Comparison of ENCODE assay signal across 15 cellular contexts in the genomic region with DNA sequence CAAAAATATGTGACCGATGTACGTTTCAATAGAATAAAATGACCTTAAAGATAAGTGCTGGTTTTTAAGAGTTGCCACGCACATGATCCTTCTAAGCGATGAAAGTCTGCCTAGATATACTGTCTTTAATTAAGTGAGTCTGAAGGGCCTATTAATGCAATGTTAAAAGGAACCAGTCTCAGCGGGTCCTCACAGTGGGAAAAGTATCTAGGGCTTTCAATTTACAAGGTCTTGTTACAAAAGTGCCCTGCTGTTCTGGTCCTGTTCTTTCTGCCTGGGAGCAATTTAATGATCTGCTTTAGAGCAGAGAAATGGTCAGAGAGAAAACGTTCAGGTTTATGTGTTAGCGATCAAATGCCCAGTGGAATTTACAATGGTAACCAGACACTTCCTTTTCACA.
A peak's percentile ranks its signal among the peaks of the same experiment; 100 is the strongest.
DNase-seq lines count a peak whose midpoint lies in the region; ATAC-seq lines count a peak whose summit lies in the region.
"Had no signal": no experiment of that assay in that cellular context is flagged by ENCODE, and none has a peak within 500 bp of the region (broad histone marks: within the 10 kb centered on the region; RNA-seq: fewer than 3 reads in every experiment).

No MANE protein-coding gene starts in this region.

- ATAC-seq in HG02763 (IDR thresholded peaks at IDR 0.05; ENCODE audit: unreplicated experiment) (no peak), HG03280 (IDR thresholded peaks at IDR 0.05; ENCODE audit: unreplicated experiment) (no peak), GM19351 (IDR thresholded peaks at IDR 0.05; ENCODE audit: unreplicated experiment) (no peak)
- ATAC-seq: CD8-positive, alpha-beta T cell; HepG2; left lobe of liver; sciatic nerve had no signal

- DNase-seq in ELF-1 (ENCODE audit: low read depth, low spot score): peak; percentile 70
- peak; percentile 98 for DNase-seq in NCI-H146 (lab: John Stamatoyannopoulos, UW)
- peak; percentile 96 for DNase-seq in NCI-H748 treated with DMSO at 0.1 percent for 48 hours (lab: John Stamatoyannopoulos, UW)
- peak; percentile 49 for DNase-seq in left kidney (ENCODE audit: low read depth, low spot score)
- DNase-seq in NCI-H187 (lab: John Stamatoyannopoulos, UW): no peak
- DNase-seq: activated CD8-positive, alpha-beta memory T cell treated with anti-CD3 and anti-CD28 coated beads, Interleukin-2, amount 50 U/mL, for 4 hours; activated gamma-delta T cell treated with Interleukin-2 at 50 U/mL for 16 hours; CD8-positive, alpha-beta T cell; NCI-H446 had no signal

Comparison
In these comparisons a context has a peak if more than half of its experiments do, and no peak if none do; other contexts are left out.
1. DNase-seq: peak in ELF-1 (single experiment), NCI-H146 (single experiment), NCI-H748 treated with DMSO at 0.1 percent for 48 hours (single experiment) and left kidney (single experiment); none in NCI-H187 (0 of 2).